ENCODE assay signal across 8 cellular contexts in genomic region chr4:107862658-107863057, GRCh38.
A peak's percentile ranks its signal among the peaks of the same experiment; 100 is the strongest.
DNase-seq lines count a peak whose midpoint lies in the region; ATAC-seq and TF ChIP-seq lines count a peak whose summit lies in the region.

No MANE protein-coding gene starts in this region.

- H3K27ac Mint-ChIP-seq in activated naive CD8-positive, alpha-beta T cell treated with anti-CD3 and anti-CD28 coated beads, Interleukin-2, amount 50 U/mL, for 24 hours, result no peak overlapping the region

- no peaks in the 10 kb centered on the region for H3K36me3 Mint-ChIP-seq in activated naive CD8-positive, alpha-beta T cell treated with anti-CD3 and anti-CD28 coated beads, Interleukin-2, amount 50 U/mL, for 24 hours (ENCODE audit: low read depth)

- no peak for TF ChIP-seq CTCF in GM13977 (IDR thresholded peaks at IDR 0.05; ENCODE audit: extremely low read depth, insufficient read depth, missing control alignments)

- peaks cover 19% of the 10 kb centered on the region for H3K4me1 Mint-ChIP-seq in activated naive CD8-positive, alpha-beta T cell treated with anti-CD3 and anti-CD28 coated beads, Interleukin-2, amount 50 U/mL, for 24 hours

- no peaks in the 10 kb centered on the region for H3K9me3 Mint-ChIP-seq in activated naive CD8-positive, alpha-beta T cell treated with anti-CD3 and anti-CD28 coated beads, Interleukin-2, amount 50 U/mL, for 24 hours

- peak; percentile 66 for ATAC-seq in activated naive CD8-positive, alpha-beta T cell treated with anti-CD3 and anti-CD28 coated beads, Interleukin-2, amount 50 U/mL, for 24 hours
- ATAC-seq in HG03457 (IDR thresholded peaks at IDR 0.05; ENCODE audit: unreplicated experiment), result no peak

- peaks cover 18% of the 10 kb centered on the region for H3K27me3 Mint-ChIP-seq in activated naive CD8-positive, alpha-beta T cell treated with anti-CD3 and anti-CD28 coated beads, Interleukin-2, amount 50 U/mL, for 24 hours

- in situ Hi-C loops in GM13977 (cut with MboI; ENCODE audit: low pct_unique_long_range_greater_than_20kb, low sequenced_read_pairs, unreplicated experiment), result no loop called here

- DNase-seq in DMS153 treated with DMSO at 0.1 percent for 48 hours (lab: John Stamatoyannopoulos, UW; ENCODE audit: unreplicated experiment) (peak; percentile 70), HS-5 (ENCODE audit: low read depth) (peak; percentile 40), left kidney (ENCODE audit: low read depth, low spot score) (peak; percentile 22), Ammon's horn (ENCODE audit: low spot score) (no peak), GM13977 (ENCODE audit: low spot score) (no peak), NCI-H1930 (lab: John Stamatoyannopoulos, UW) (no peak)
- DNase-seq in activated naive CD8-positive, alpha-beta T cell treated with anti-CD3 and anti-CD28 coated beads, Interleukin-2, amount 50 U/mL, for 24 hours, result peak; percentile 2

- H3K4me3 Mint-ChIP-seq in activated naive CD8-positive, alpha-beta T cell treated with anti-CD3 and anti-CD28 coated beads, Interleukin-2, amount 50 U/mL, for 24 hours, result no peak overlapping the region

Comparison
In these comparisons a context has a peak if more than half of its experiments do, and no peak if none do; other contexts are left out.
1. DNase-seq: peak in DMS153 treated with DMSO at 0.1 percent for 48 hours (single experiment), HS-5 (single experiment), activated naive CD8-positive, alpha-beta T cell treated with anti-CD3 and anti-CD28 coated beads, Interleukin-2, amount 50 U/mL, for 24 hours (single experiment) and left kidney (single experiment); none in Ammon's horn (single experiment), GM13977 (single experiment) and NCI-H1930 (0 of 2).